In the genomic region with DNA sequence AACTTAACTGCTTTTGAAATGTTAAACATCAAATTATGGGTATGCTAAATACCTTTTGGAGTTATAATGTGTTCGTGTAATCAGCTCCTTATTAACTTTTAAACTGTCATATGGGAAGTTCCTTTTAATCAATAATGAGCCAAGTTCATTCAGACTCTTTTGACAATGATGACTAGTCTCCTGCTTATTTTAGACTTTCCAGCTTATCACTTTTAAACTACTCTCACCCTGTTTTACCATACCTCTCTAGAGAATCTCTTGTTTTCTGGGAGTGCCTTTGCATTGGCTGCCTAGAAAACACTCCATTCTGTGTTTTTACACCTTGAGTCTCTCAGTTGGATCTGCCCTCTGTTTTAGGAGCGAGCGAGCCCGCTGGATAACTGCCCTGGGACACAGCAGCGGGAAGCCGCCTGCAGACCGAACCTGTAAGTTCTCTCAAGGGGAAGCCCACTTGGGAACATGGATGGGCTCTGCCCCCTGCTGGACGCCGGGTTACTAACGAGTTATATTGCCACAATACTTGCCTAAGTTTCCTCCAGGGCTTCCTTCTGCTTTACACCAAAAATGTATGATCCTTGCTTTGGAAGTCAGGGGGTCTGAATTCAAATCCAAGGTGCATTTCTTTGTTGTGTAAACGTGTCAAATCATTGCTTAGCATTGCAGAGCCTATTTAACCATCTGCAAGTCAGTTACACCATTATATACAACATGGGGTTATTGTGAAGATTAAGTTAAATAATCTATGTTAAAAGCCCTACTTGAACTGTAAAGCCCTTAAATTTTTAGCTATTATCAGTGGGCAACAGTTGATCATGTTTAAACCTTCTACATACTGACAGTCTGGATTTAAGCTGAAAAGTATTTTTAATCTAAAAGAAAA, we compare ENCODE assay signal across 8 cellular contexts.
DNase-seq lines count a peak whose midpoint lies in the region; ATAC-seq, FAIRE-seq and TF ChIP-seq lines count a peak whose summit lies in the region.

No MANE protein-coding gene starts in this region.

- no peaks in the 10 kb centered on the region for H4K20me1 ChIP-seq in SK-N-SH (ENCODE audit: insufficient read depth)

- H3K4me2 ChIP-seq in SK-N-SH: no peak overlapping the region

- TF ChIP-seq RAD21 in SK-N-SH (IDR thresholded peaks at IDR 0.05; ENCODE audit: low read length): peak; percentile 93

- no peaks in the 10 kb centered on the region for H3K9me3 ChIP-seq in SK-N-SH

- peaks cover 28% of the 10 kb centered on the region for H3K36me3 Mint-ChIP-seq in activated naive CD4-positive, alpha-beta T cell treated with anti-CD3 and anti-CD28 coated beads, Interleukin-2, amount 50 U/mL, for 24 hours

- POLR2A ChIA-PET in SK-N-SH (lab: Yijun Ruan, JAX): no interaction called here

- no peak overlapping the region for H3K27ac ChIP-seq in SK-N-SH (ENCODE audit: low read depth in 2 of 2, low read length in 1 of 2)

- no peak overlapping the region for H3K9ac ChIP-seq in SK-N-SH

- H3K36me3 ChIP-seq in SK-N-SH (replicated peaks in 1 of 2; ENCODE audit: control insufficient read depth in 1 of 2, insufficient read depth in 2 of 2, low read length in 1 of 2): peaks cover 18 to 49% of the 10 kb centered on the region in 2 experiments

- TF ChIP-seq CTCF in GM12874 (IDR thresholded peaks at IDR 0.05; ENCODE audit: insufficient read depth, low read depth, low read length) (peak; percentile 81), SK-N-SH (IDR thresholded peaks at IDR 0.05) (peak; percentile 91)

- no peak for FAIRE-seq in urothelium cell line (lab: Jason Lieb, UNC)

- peaks cover 8% of the 10 kb centered on the region for H3K4me1 Mint-ChIP-seq in activated naive CD4-positive, alpha-beta T cell treated with anti-CD3 and anti-CD28 coated beads, Interleukin-2, amount 50 U/mL, for 24 hours

- H3K4me3 Mint-ChIP-seq in activated naive CD4-positive, alpha-beta T cell treated with anti-CD3 and anti-CD28 coated beads, Interleukin-2, amount 50 U/mL, for 24 hours: no peak overlapping the region

- H3K27ac Mint-ChIP-seq in activated naive CD4-positive, alpha-beta T cell treated with anti-CD3 and anti-CD28 coated beads, Interleukin-2, amount 50 U/mL, for 24 hours: peak overlapping the region; percentile 79

- DNase-seq in NCI-H1092 (lab: John Stamatoyannopoulos, UW) (peak; percentile 72), SK-N-SH (peak; percentile 76), Right ventricle myocardium inferior (ENCODE audit: missing footprints) (peak; percentile 91), posterior vena cava (ENCODE audit: low spot score) (peak; percentile 97), urothelium cell line (ENCODE audit: low spot score) (peak; percentile 73)

- intact Hi-C loops in Right ventricle myocardium inferior (cut with DNase I): loop anchor here (5.0 kb wide), 1 partner anchor 1211 kb away; no protein-coding TSS in a partner anchor
- intact Hi-C loops in posterior vena cava (cut with DNase I): loop anchor here (10.0 kb wide), 2 partner anchors 158 to 258 kb away; no protein-coding TSS in a partner anchor

- no peaks in the 10 kb centered on the region for H3K79me2 ChIP-seq in SK-N-SH (ENCODE audit: insufficient read depth)

- ATAC-seq in HG02623 (IDR thresholded peaks at IDR 0.05; ENCODE audit: unreplicated experiment) (peak; percentile 90), Right ventricle myocardium inferior (peak; percentile 85)

- H2AFZ ChIP-seq in SK-N-SH (ENCODE audit: low read depth): no peak overlapping the region

- H3K27me3 Mint-ChIP-seq in activated naive CD4-positive, alpha-beta T cell treated with anti-CD3 and anti-CD28 coated beads, Interleukin-2, amount 50 U/mL, for 24 hours: no peaks in the 10 kb centered on the region

- no peaks in the 10 kb centered on the region for H3K9me2 ChIP-seq in SK-N-SH

- peaks cover 4% of the 10 kb centered on the region for H3F3A ChIP-seq in SK-N-SH (replicated peaks; ENCODE audit: insufficient read depth)

- no peak for TF ChIP-seq EP300 in SK-N-SH (IDR thresholded peaks at IDR 0.05; ENCODE audit: borderline replicate concordance in 1 of 2, low read depth in 1 of 2, low read length in 1 of 2)

- H3K4me3 ChIP-seq in SK-N-SH (ENCODE audit: low read depth in 2 of 2, low read length in 1 of 2): peak overlapping the region in 1 of 2 experiments; percentile 30; a peak in 1 of 4 replicates

- CTCF ChIA-PET in SK-N-SH (lab: Yijun Ruan, JAX): interaction anchor here (0.6 to 3.2 kb wide), 56 partner anchors 8 to 1210 kb away, joined by 3 to 40 read pairs (median 3); a partner anchor contains a TSS

- WGBS in SK-N-SH (ENCODE audit: low lambda C conversion rate): 11% methylated on average over 11 of the region's 11 CpGs

- no peaks in the 10 kb centered on the region for H3K9me3 Mint-ChIP-seq in activated naive CD4-positive, alpha-beta T cell treated with anti-CD3 and anti-CD28 coated beads, Interleukin-2, amount 50 U/mL, for 24 hours

- peaks cover 0 to 4% of the 10 kb centered on the region in 2 experiments; a peak in 3 of 4 replicates for H3K4me1 ChIP-seq in SK-N-SH (ENCODE audit: control insufficient read depth in 1 of 2, insufficient read depth in 2 of 2, low read depth in 1 of 2, low read length in 1 of 2)

- H3K27me3 ChIP-seq in SK-N-SH (ENCODE audit: insufficient read depth): no peaks in the 10 kb centered on the region

TF ChIP-seq in SK-N-SH, 30 proteins besides CTCF, POLR2A, EP300 and RAD21:
- no peak for TF ChIP-seq GABPA (IDR thresholded peaks at IDR 0.05; ENCODE audit: low read depth)
- TF ChIP-seq, protein P1, sequence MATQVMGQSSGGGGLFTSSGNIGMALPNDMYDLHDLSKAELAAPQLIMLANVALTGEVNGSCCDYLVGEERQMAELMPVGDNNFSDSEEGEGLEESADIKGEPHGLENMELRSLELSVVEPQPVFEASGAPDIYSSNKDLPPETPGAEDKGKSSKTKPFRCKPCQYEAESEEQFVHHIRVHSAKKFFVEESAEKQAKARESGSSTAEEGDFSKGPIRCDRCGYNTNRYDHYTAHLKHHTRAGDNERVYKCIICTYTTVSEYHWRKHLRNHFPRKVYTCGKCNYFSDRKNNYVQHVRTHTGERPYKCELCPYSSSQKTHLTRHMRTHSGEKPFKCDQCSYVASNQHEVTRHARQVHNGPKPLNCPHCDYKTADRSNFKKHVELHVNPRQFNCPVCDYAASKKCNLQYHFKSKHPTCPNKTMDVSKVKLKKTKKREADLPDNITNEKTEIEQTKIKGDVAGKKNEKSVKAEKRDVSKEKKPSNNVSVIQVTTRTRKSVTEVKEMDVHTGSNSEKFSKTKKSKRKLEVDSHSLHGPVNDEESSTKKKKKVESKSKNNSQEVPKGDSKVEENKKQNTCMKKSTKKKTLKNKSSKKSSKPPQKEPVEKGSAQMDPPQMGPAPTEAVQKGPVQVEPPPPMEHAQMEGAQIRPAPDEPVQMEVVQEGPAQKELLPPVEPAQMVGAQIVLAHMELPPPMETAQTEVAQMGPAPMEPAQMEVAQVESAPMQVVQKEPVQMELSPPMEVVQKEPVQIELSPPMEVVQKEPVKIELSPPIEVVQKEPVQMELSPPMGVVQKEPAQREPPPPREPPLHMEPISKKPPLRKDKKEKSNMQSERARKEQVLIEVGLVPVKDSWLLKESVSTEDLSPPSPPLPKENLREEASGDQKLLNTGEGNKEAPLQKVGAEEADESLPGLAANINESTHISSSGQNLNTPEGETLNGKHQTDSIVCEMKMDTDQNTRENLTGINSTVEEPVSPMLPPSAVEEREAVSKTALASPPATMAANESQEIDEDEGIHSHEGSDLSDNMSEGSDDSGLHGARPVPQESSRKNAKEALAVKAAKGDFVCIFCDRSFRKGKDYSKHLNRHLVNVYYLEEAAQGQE (IDR thresholded peaks at IDR 0.05; ENCODE audit: low read depth, low read length): no peak
- TF ChIP-seq, protein P2, sequence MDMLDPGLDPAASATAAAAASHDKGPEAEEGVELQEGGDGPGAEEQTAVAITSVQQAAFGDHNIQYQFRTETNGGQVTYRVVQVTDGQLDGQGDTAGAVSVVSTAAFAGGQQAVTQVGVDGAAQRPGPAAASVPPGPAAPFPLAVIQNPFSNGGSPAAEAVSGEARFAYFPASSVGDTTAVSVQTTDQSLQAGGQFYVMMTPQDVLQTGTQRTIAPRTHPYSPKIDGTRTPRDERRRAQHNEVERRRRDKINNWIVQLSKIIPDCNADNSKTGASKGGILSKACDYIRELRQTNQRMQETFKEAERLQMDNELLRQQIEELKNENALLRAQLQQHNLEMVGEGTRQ (IDR thresholded peaks at IDR 0.05; ENCODE audit: borderline replicate concordance, low read depth, low read length): no peak
- TF ChIP-seq SMC3 (IDR thresholded peaks at IDR 0.05; ENCODE audit: low read depth, low read length): peak; percentile 98
- no peak for TF ChIP-seq MXI1 (IDR thresholded peaks at IDR 0.05; ENCODE audit: low read depth, low read length)
- TF ChIP-seq, protein P3, sequence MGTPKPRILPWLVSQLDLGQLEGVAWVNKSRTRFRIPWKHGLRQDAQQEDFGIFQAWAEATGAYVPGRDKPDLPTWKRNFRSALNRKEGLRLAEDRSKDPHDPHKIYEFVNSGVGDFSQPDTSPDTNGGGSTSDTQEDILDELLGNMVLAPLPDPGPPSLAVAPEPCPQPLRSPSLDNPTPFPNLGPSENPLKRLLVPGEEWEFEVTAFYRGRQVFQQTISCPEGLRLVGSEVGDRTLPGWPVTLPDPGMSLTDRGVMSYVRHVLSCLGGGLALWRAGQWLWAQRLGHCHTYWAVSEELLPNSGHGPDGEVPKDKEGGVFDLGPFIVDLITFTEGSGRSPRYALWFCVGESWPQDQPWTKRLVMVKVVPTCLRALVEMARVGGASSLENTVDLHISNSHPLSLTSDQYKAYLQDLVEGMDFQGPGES (IDR thresholded peaks at IDR 0.05; ENCODE audit: low read depth, low read length): no peak
- TF ChIP-seq NRF1 (IDR thresholded peaks at IDR 0.05; ENCODE audit: low read depth, low read length): no peak
- no peak for TF ChIP-seq POLR2AphosphoS5 (IDR thresholded peaks at IDR 0.05; ENCODE audit: low read depth, low read length)
TF ChIP-seq in SK-N-SH: peak in this region for 1.
